In genomic region chr2:17441055-17441771, GRCh38 we compare ENCODE assay signal across 24 cellular contexts.
DNase-seq lines count a peak whose midpoint lies in the region; ATAC-seq and TF ChIP-seq lines count a peak whose summit lies in the region.
"Had no signal": no experiment of that assay in that cellular context is flagged by ENCODE, and none has a peak within 500 bp of the region (broad histone marks: within the 10 kb centered on the region; RNA-seq: fewer than 3 reads in every experiment).

No MANE protein-coding gene starts in this region.

- ATAC-seq in esophagus mucosa, result peak; percentile 56
- no peak for ATAC-seq in activated CD8-positive, alpha-beta memory T cell treated with anti-CD3 and anti-CD28 coated beads, Interleukin-2, amount 10 ng/mL, durations not matched to agents 7 days and 5 days
- ATAC-seq in heart right ventricle, result no peak
- ATAC-seq: CD8-positive, alpha-beta T cell; gastroesophageal sphincter; left colon; natural killer cell treated with Interleukin-12 subunit alpha and Interleukin-12 subunit beta and Interleukin-15 and Interleukin-18, amount 100 ng/mL, for 72 hours; T-helper 17 cell had no signal

- no peak overlapping the region for H3K4me3 ChIP-seq in SJCRH30
- no peak overlapping the region for H3K4me3 ChIP-seq in heart right ventricle
- H3K4me3 ChIP-seq: gastroesophageal sphincter, SJSA1, tibial nerve had no signal

- H3K36me3 ChIP-seq in SJCRH30 (no peaks in the 10 kb centered on the region), heart right ventricle (no peaks in the 10 kb centered on the region)
- H3K36me3 ChIP-seq: gastroesophageal sphincter, SJSA1, tibial nerve had no signal

- H3K4me1 ChIP-seq in SJCRH30, result peaks cover 3% of the 10 kb centered on the region; the same call in 1 of the 2 replicates
- no peaks in the 10 kb centered on the region for H3K4me1 ChIP-seq in heart right ventricle
- H3K4me1 ChIP-seq: gastroesophageal sphincter, SJSA1, tibial nerve had no signal

- H3K4me3 Mint-ChIP-seq in activated CD8-positive, alpha-beta memory T cell treated with anti-CD3 and anti-CD28 coated beads, Interleukin-2, amount 10 ng/mL, durations not matched to agents 7 days and 5 days, result no peak overlapping the region
- H3K4me3 Mint-ChIP-seq: CD8-positive, alpha-beta T cell; mesothelial cell of epicardium; natural killer cell treated with Interleukin-12 subunit alpha and Interleukin-12 subunit beta and Interleukin-15 and Interleukin-18, amount 100 ng/mL, for 72 hours; T-helper 17 cell had no signal

- CTCF ChIA-PET in activated CD8-positive, alpha-beta memory T cell treated with anti-CD3 and anti-CD28 coated beads, Interleukin-2, amount 10 ng/mL, durations not matched to agents 7 days and 5 days (lab: Charles Lee), result no interaction called here

- intact Hi-C loops in heart right ventricle (cut with DNase I), result no loop called here

- H3K9me3 ChIP-seq in SJCRH30 (replicated peaks) (no peaks in the 10 kb centered on the region), heart right ventricle (no peaks in the 10 kb centered on the region)
- H3K9me3 ChIP-seq: gastroesophageal sphincter, SJSA1, tibial nerve had no signal

- H3K27me3 ChIP-seq in SJCRH30 (no peaks in the 10 kb centered on the region; the same call in 1 of the 2 replicates), heart right ventricle (no peaks in the 10 kb centered on the region)
- H3K27me3 ChIP-seq: gastroesophageal sphincter, SJSA1, tibial nerve had no signal

- no peak for TF ChIP-seq CTCF in heart right ventricle (IDR thresholded peaks at IDR 0.05)

- no peaks in the 10 kb centered on the region for H3K9me3 Mint-ChIP-seq in activated CD8-positive, alpha-beta memory T cell treated with anti-CD3 and anti-CD28 coated beads, Interleukin-2, amount 10 ng/mL, durations not matched to agents 7 days and 5 days (ENCODE audit: low read depth)

- H3K27ac ChIP-seq in SJCRH30 (no peak overlapping the region), heart right ventricle (no peak overlapping the region)
- H3K27ac ChIP-seq: gastroesophageal sphincter, SJSA1, tibial nerve had no signal

- DNase-seq in HT1080 (ENCODE audit: low read depth) (peak; percentile 76), SJCRH30 (peak; percentile 2 to 8), smooth muscle cell of the brain vasculature (ENCODE audit: low read depth, low spot score) (peak; percentile 43), UCSD-AML1 (lab: John Stamatoyannopoulos, UW; ENCODE audit: unreplicated experiment) (no peak), heart right ventricle (no peak)
- DNase-seq in activated CD8-positive, alpha-beta memory T cell treated with anti-CD3 and anti-CD28 coated beads, Interleukin-2, amount 10 ng/mL, durations not matched to agents 7 days and 5 days, result no peak
- DNase-seq: activated CD4-positive, alpha-beta T cell treated with anti-CD3 and anti-CD28 coated beads, Interleukin-2, amount 50 U/mL, for 1 hour; activated effector memory CD4-positive, alpha-beta T cell treated with Interleukin-2 at 50 U/mL for 16 hours; CD8-positive, alpha-beta T cell; dermis blood vessel endothelial cell; left colon; NCI-H1694; NCI-H2171 treated with DMSO at 0.1 percent for 48 hours; NCI-H526 treated with DMSO at 0.1 percent for 48 hours; stimulated activated CD4-positive, alpha-beta T cell treated with anti-CD3 and anti-CD28 coated beads, Interleukin-2, amount 100 ng/mL, for 24 hours; stimulated activated naive CD4-positive, alpha-beta T cell treated with Interleukin-2 at 50 U/mL for 16 hours; T-helper 17 cell had no signal

- H3K36me3 Mint-ChIP-seq in activated CD8-positive, alpha-beta memory T cell treated with anti-CD3 and anti-CD28 coated beads, Interleukin-2, amount 10 ng/mL, durations not matched to agents 7 days and 5 days, result no peaks in the 10 kb centered on the region
- H3K36me3 Mint-ChIP-seq: CD8-positive, alpha-beta T cell; mesothelial cell of epicardium; natural killer cell treated with Interleukin-12 subunit alpha and Interleukin-12 subunit beta and Interleukin-15 and Interleukin-18, amount 100 ng/mL, for 72 hours had no signal

- no peak overlapping the region for H3K27ac Mint-ChIP-seq in activated CD8-positive, alpha-beta memory T cell treated with anti-CD3 and anti-CD28 coated beads, Interleukin-2, amount 10 ng/mL, durations not matched to agents 7 days and 5 days
- H3K27ac Mint-ChIP-seq: CD8-positive, alpha-beta T cell; mesothelial cell of epicardium; natural killer cell treated with Interleukin-12 subunit alpha and Interleukin-12 subunit beta and Interleukin-15 and Interleukin-18, amount 100 ng/mL, for 72 hours; T-helper 17 cell had no signal

- H3K27me3 Mint-ChIP-seq in activated CD8-positive, alpha-beta memory T cell treated with anti-CD3 and anti-CD28 coated beads, Interleukin-2, amount 10 ng/mL, durations not matched to agents 7 days and 5 days, result no peaks in the 10 kb centered on the region
- H3K27me3 Mint-ChIP-seq: natural killer cell treated with Interleukin-12 subunit alpha and Interleukin-12 subunit beta and Interleukin-15 and Interleukin-18, amount 100 ng/mL, for 72 hours; progenitor cell of endocrine pancreas; T-helper 17 cell had no signal

- H3K4me1 Mint-ChIP-seq in activated CD8-positive, alpha-beta memory T cell treated with anti-CD3 and anti-CD28 coated beads, Interleukin-2, amount 10 ng/mL, durations not matched to agents 7 days and 5 days, result no peaks in the 10 kb centered on the region
- H3K4me1 Mint-ChIP-seq: T-helper 17 cell had no signal

- 77 to 79% methylated on average over 4 of the region's 4 CpGs for WGBS in heart right ventricle, 2 donors

Comparison
In these comparisons a context has a peak if more than half of its experiments do, and no peak if none do; other contexts are left out.
1. DNase-seq: peak in HT1080 (single experiment), SJCRH30 (2 of 2) and smooth muscle cell of the brain vasculature (single experiment); none in activated CD8-positive, alpha-beta memory T cell treated with anti-CD3 and anti-CD28 coated beads, Interleukin-2, amount 10 ng/mL, durations not matched to agents 7 days and 5 days (single experiment), UCSD-AML1 (single experiment) and heart right ventricle (0 of 2).